In the genomic region with DNA sequence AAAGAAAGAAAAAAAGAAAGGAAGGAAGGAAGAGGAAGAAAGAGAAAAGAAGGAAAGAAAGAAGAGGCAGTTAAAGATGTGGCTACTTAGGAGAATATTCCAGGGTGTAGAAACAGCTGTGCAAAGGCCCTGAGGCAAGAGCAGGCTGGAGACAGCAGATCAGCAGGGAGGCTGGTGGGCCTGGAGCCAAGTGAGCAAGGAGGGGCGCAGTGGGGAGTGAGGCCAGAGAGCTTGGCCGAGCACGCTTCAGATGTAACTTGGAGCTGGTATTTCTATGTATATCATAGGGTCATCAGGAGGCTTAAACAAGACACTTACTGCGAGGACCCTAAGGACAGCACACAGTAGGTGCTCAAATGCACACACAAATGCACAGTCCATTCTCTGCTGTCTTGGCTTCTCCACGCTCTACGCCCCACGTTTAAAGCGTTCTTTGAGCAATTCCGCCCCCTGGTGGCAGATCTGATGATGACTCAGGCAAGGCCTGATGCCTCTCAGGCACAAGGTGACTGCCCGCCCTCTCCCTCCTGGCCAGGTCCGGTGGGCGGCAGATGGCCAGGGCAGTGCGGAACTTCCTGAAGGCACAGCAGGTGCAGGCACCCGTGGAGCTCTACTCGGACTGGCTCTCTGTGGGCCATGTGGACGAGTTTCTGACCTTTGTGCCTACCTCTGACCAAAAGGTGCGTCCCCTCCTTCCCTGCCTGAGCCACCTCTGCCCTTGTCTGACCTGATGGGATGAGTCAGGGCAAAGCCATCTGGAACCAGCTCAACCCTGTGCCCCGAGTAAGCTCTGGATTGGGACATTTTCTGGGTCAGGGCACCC, we compare ENCODE assay signal across 8 cellular contexts. TPM values are rescaled to one million over a fixed set of nuclear protein-coding genes. Genes with fewer than 3 reads are reported as not detected.
DNase-seq lines count a peak whose midpoint lies in the region; ATAC-seq and TF ChIP-seq lines count a peak whose summit lies in the region.

No MANE protein-coding gene starts in this region.

- TF ChIP-seq CTCF in epithelial cell of esophagus (IDR thresholded peaks at IDR 0.05; ENCODE audit: insufficient read depth, low read depth, low read length, missing control alignments), result peak; percentile 77

- H3K4me3 ChIP-seq in NT2/D1 (ENCODE audit: insufficient read length, low read depth) (no peak overlapping the region), epithelial cell of esophagus (ENCODE audit: low read length) (no peak overlapping the region)

- H3K9me3 ChIP-seq in NT2/D1 (ENCODE audit: insufficient read depth, low read length), result no peaks in the 10 kb centered on the region

- peak; percentile 71 for DNase-seq in CMK (ENCODE audit: low read depth)
- DNase-seq in HS-27A (ENCODE audit: low read depth), result peak; percentile 97
- peak; percentile 74 for DNase-seq in NT2/D1 (ENCODE audit: low read depth, low spot score)
- DNase-seq in activated CD8-positive, alpha-beta memory T cell treated with anti-CD3 and anti-CD28 coated beads, Interleukin-2, amount 50 U/mL, for 24 hours (ENCODE audit: extremely low read depth), result peak; percentile 73
- DNase-seq in epithelial cell of esophagus (ENCODE audit: low read depth), result peak; percentile 85
- peak; percentile 88 for DNase-seq in mucosa of gallbladder (ENCODE audit: low spot score)
- DNase-seq in stimulated activated CD8-positive, alpha-beta memory T cell treated with anti-CD3 and anti-CD28 coated beads, Interleukin-7, amount 100 ng/mL, for 1 hour (ENCODE audit: low read depth in 2 of 2), result peak; percentile 65 to 90

- H3K27me3 ChIP-seq in NT2/D1 (ENCODE audit: insufficient read depth, insufficient read length), result no peaks in the 10 kb centered on the region

- peaks cover 12% of the 10 kb centered on the region for H3K4me1 ChIP-seq in NT2/D1 (ENCODE audit: insufficient read depth, insufficient read length)

- H3K36me3 ChIP-seq in NT2/D1 (ENCODE audit: insufficient read depth, insufficient read length, low read length), result no peaks in the 10 kb centered on the region

- H3K9ac ChIP-seq in NT2/D1 (ENCODE audit: insufficient read length, low read depth), result peak overlapping the region; percentile 65

- ATAC-seq in GM21825 (IDR thresholded peaks at IDR 0.05; ENCODE audit: unreplicated experiment), result no peak

RNA-seq across cellular contexts. Expression of a gene that starts 11.9 kb away (rescaled TPM):
- total RNA-seq in mucosa of gallbladder, result 0.72 TPM

RNA-seq across cellular contexts. Expression of a gene that starts 32.1 kb away (rescaled TPM):
- not detected for total RNA-seq in mucosa of gallbladder
